16 cellular contexts compared by ENCODE assay signal in the genomic region with DNA sequence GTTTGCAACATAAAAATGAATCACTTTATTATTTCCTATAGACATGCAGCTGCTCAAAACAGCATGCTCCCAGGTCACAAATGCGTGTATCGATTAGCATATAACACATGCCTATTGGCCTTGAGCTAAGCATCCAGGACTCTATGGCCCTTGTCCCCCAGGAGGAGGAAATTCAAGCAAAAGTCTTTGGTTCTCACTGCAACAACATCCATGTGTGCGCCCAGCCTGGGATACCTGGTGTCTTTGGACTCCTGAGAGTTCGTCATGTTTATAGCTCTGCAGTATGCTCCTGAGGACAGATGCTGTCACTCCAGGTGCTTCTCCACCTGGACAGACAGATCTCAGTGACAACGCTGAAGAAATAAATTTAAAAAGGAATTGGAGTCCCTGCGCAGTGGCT.
"Had no signal": no experiment of that assay in that cellular context is flagged by ENCODE, and none has a peak within 500 bp of the region (broad histone marks: within the 10 kb centered on the region; RNA-seq: fewer than 3 reads in every experiment).

No MANE protein-coding gene starts in this region.

- H3K27me3 ChIP-seq: foreskin keratinocyte, neutrophil, thyroid gland had no signal

- H3K9me3 ChIP-seq: left ventricle myocardium inferior, lower lobe of right lung, neutrophil, thyroid gland had no signal

- H3K4me1 ChIP-seq: foreskin keratinocyte, lower lobe of right lung, thyroid gland had no signal

- H3K27ac ChIP-seq: foreskin keratinocyte, left ventricle myocardium inferior, lower lobe of right lung, neutrophil, thyroid gland had no signal

- H3K36me3 ChIP-seq: left ventricle myocardium inferior, lower lobe of right lung, neutrophil, thyroid gland had no signal

- FAIRE-seq: colon, keratinocyte, small intestine, urothelium cell line had no signal

- ATAC-seq: effector memory CD8-positive, alpha-beta T cell; foreskin keratinocyte; naive thymus-derived CD4-positive, alpha-beta T cell had no signal

- DNase-seq: effector memory CD8-positive, alpha-beta T cell; foreskin keratinocyte; immature natural killer cell; lower lobe of right lung; mesendoderm; naive thymus-derived CD4-positive, alpha-beta T cell; nephron progenitor cell; small intestine; stimulated activated CD4-positive, alpha-beta T cell treated with anti-CD3 and anti-CD28 coated beads, Interleukin-2, amount 100 ng/mL, for 48 hours; stimulated activated naive CD4-positive, alpha-beta T cell treated with Interleukin-2 at 50 U/mL for 16 hours had no signal

- H3K4me3 ChIP-seq: left ventricle myocardium inferior, lower lobe of right lung, thyroid gland had no signal
